ENCODE assay signal across 11 cellular contexts in genomic region chr3:191246628-191247027, GRCh38. TPM values are rescaled to one million over a fixed set of nuclear protein-coding genes. Genes with fewer than 3 reads are reported as not detected.
DNase-seq lines count a peak whose midpoint lies in the region; ATAC-seq and TF ChIP-seq lines count a peak whose summit lies in the region.
"Had no signal": no experiment of that assay in that cellular context is flagged by ENCODE, and none has a peak within 500 bp of the region (broad histone marks: within the 10 kb centered on the region; RNA-seq: fewer than 3 reads in every experiment).

No MANE protein-coding gene starts in this region.

- H3K4me1 Mint-ChIP-seq in MCF 10A (ENCODE audit: insufficient read depth, unreplicated experiment) = peaks cover 6% of the 10 kb centered on the region
- H3K4me1 Mint-ChIP-seq in CD8-positive, alpha-beta memory T cell = peaks cover 0 to 2% (median 0%) of the 10 kb centered on the region in 3 donors
- peaks cover 2% of the 10 kb centered on the region for H3K4me1 Mint-ChIP-seq in activated naive CD4-positive, alpha-beta T cell treated with anti-CD3 and anti-CD28 coated beads, Interleukin-2, amount 10 ng/mL, durations not matched to agents 7 days and 5 days
- H3K4me1 Mint-ChIP-seq: nephron had no signal

- BruUV-seq in MCF 10A (replicated peaks; lab: Mats Ljungman, UMichigan) = no TSS peak

- H3K4me3 ChIP-seq in breast epithelium (no peak overlapping the region), fibroblast of villous mesenchyme (ENCODE audit: low read depth, low read length) (no peak overlapping the region)
- no peak overlapping the region for H3K4me3 ChIP-seq in CD8-positive, alpha-beta memory T cell (ENCODE audit: low read length)

- no peaks in the 10 kb centered on the region for H3K4me1 ChIP-seq in breast epithelium
- H3K4me1 ChIP-seq in CD8-positive, alpha-beta memory T cell (ENCODE audit: insufficient read depth, low read length) = no peaks in the 10 kb centered on the region

- ATAC-seq in SK-N-SH treated with all-trans-retinoic acid at 6 μM for 48 hours (peak; percentile 91), GM21825 (IDR thresholded peaks at IDR 0.05; ENCODE audit: unreplicated experiment) (no peak)

- H3K27me3 ChIP-seq in breast epithelium = no peaks in the 10 kb centered on the region
- H3K27me3 ChIP-seq in CD8-positive, alpha-beta memory T cell (ENCODE audit: insufficient read depth, low read length, poor library complexity, severe bottlenecking) = no peaks in the 10 kb centered on the region

- no peaks in the 10 kb centered on the region for H3K27me3 Mint-ChIP-seq in MCF 10A (ENCODE audit: insufficient read depth, unreplicated experiment)
- no peaks in the 10 kb centered on the region for H3K27me3 Mint-ChIP-seq in CD8-positive, alpha-beta memory T cell
- H3K27me3 Mint-ChIP-seq in activated naive CD4-positive, alpha-beta T cell treated with anti-CD3 and anti-CD28 coated beads, Interleukin-2, amount 10 ng/mL, durations not matched to agents 7 days and 5 days = peaks cover 4% of the 10 kb centered on the region

- DNase-seq in MCF 10A (ENCODE audit: unreplicated experiment) = peak; percentile 34
- DNase-seq in breast epithelium (ENCODE audit: low spot score in 2 of 2) = no peak
- DNase-seq in fibroblast of villous mesenchyme (ENCODE audit: low read depth) = peak; percentile 85
- DNase-seq in CD8-positive, alpha-beta memory T cell = no peak
- DNase-seq in activated naive CD4-positive, alpha-beta T cell treated with anti-CD3 and anti-CD28 coated beads, Interleukin-2, amount 10 ng/mL, durations not matched to agents 7 days and 5 days = no peak
- DNase-seq in caudate nucleus (lab: John Stamatoyannopoulos, UW) = no peak
- DNase-seq: activated T-cell treated with anti-CD3 and anti-CD28 coated beads, Interleukin-2, amount 50 U/mL, for 48 hours; NCI-H1048 had no signal

- H3K27ac Mint-ChIP-seq in MCF 10A (ENCODE audit: low read depth, unreplicated experiment) = no peak overlapping the region
- H3K27ac Mint-ChIP-seq in CD8-positive, alpha-beta memory T cell = no peak overlapping the region
- H3K27ac Mint-ChIP-seq in activated naive CD4-positive, alpha-beta T cell treated with anti-CD3 and anti-CD28 coated beads, Interleukin-2, amount 10 ng/mL, durations not matched to agents 7 days and 5 days = no peak overlapping the region
- H3K27ac Mint-ChIP-seq: nephron had no signal

- H3K9me3 Mint-ChIP-seq in MCF 10A (ENCODE audit: unreplicated experiment) = no peaks in the 10 kb centered on the region
- no peaks in the 10 kb centered on the region for H3K9me3 Mint-ChIP-seq in CD8-positive, alpha-beta memory T cell
- no peaks in the 10 kb centered on the region for H3K9me3 Mint-ChIP-seq in activated naive CD4-positive, alpha-beta T cell treated with anti-CD3 and anti-CD28 coated beads, Interleukin-2, amount 10 ng/mL, durations not matched to agents 7 days and 5 days
- H3K9me3 Mint-ChIP-seq: nephron had no signal

- no peaks in the 10 kb centered on the region for H3K9me3 ChIP-seq in breast epithelium
- H3K9me3 ChIP-seq in CD8-positive, alpha-beta memory T cell (ENCODE audit: low read length) = no peaks in the 10 kb centered on the region

- intact Hi-C loops in MCF 10A (cut with micrococcal nuclease) (loop anchor here (10.0 kb wide), 1 partner anchor 1198 kb away; no protein-coding TSS in a partner anchor), breast epithelium (cut with DNase I; ENCODE audit: low total_unique reads) (loop anchor here (10.0 kb wide), 1 partner anchor 888 kb away; no protein-coding TSS in a partner anchor)

- H3K27ac ChIP-seq in breast epithelium = no peak overlapping the region
- H3K27ac ChIP-seq in CD8-positive, alpha-beta memory T cell (ENCODE audit: low read depth, low read length) = no peak overlapping the region
- no peak overlapping the region for H3K27ac ChIP-seq in caudate nucleus (ENCODE audit: low read depth, low read length)

- no peaks in the 10 kb centered on the region for H3K36me3 ChIP-seq in breast epithelium
- no peaks in the 10 kb centered on the region for H3K36me3 ChIP-seq in CD8-positive, alpha-beta memory T cell (ENCODE audit: insufficient read depth, low read length)

- H3K36me3 Mint-ChIP-seq in MCF 10A (ENCODE audit: insufficient read depth, unreplicated experiment) = no peaks in the 10 kb centered on the region
- no peaks in the 10 kb centered on the region for H3K36me3 Mint-ChIP-seq in CD8-positive, alpha-beta memory T cell
- H3K36me3 Mint-ChIP-seq in activated naive CD4-positive, alpha-beta T cell treated with anti-CD3 and anti-CD28 coated beads, Interleukin-2, amount 10 ng/mL, durations not matched to agents 7 days and 5 days = no peaks in the 10 kb centered on the region

- CTCF ChIA-PET in MCF 10A (lab: Yijun Ruan, JAX) = interaction anchor here (0.7 kb wide), 1 partner anchor 20 kb away, joined by 6 read pairs; no protein-coding TSS in a partner anchor
- CTCF ChIA-PET in CD8-positive, alpha-beta memory T cell (lab: Charles Lee) = no interaction called here
- CTCF ChIA-PET in activated naive CD4-positive, alpha-beta T cell treated with anti-CD3 and anti-CD28 coated beads, Interleukin-2, amount 10 ng/mL, durations not matched to agents 7 days and 5 days (lab: Charles Lee) = no interaction called here

- no peak for TF ChIP-seq POLR2A in breast epithelium (IDR thresholded peaks at IDR 0.05)

- TF ChIP-seq CTCF in MCF 10A (IDR thresholded peaks at IDR 0.05; ENCODE audit: unreplicated experiment) (no peak), breast epithelium (IDR thresholded peaks at IDR 0.05) (no peak), fibroblast of villous mesenchyme (IDR thresholded peaks at IDR 0.05; ENCODE audit: insufficient read depth, low read depth, low read length) (no peak)

- POLR2A ChIA-PET in MCF 10A (lab: Yijun Ruan, JAX) = no interaction called here
- POLR2A ChIA-PET in CD8-positive, alpha-beta memory T cell (lab: Charles Lee) = no interaction called here

- H3K4me3 Mint-ChIP-seq in MCF 10A (ENCODE audit: unreplicated experiment) = no peak overlapping the region
- H3K4me3 Mint-ChIP-seq in CD8-positive, alpha-beta memory T cell = no peak overlapping the region
- H3K4me3 Mint-ChIP-seq in activated naive CD4-positive, alpha-beta T cell treated with anti-CD3 and anti-CD28 coated beads, Interleukin-2, amount 10 ng/mL, durations not matched to agents 7 days and 5 days = no peak overlapping the region
- H3K4me3 Mint-ChIP-seq: nephron had no signal

TF ChIP-seq in SK-N-SH treated with all-trans-retinoic acid at 6 μM for 48 hours, 23 proteins besides CTCF, POLR2A, EP300 and RAD21:
- TF ChIP-seq ZC3H10 (CRISPR knock-in tag; IDR thresholded peaks at IDR 0.05) = 0 out of 2 replicates have a peak, but pooled peaks have one; percentile 36
- no peak for TF ChIP-seq RARB (CRISPR knock-in tag; IDR thresholded peaks at IDR 0.05)

RNA-seq across cellular contexts. Expression of gene OSTN, which starts 47.6 kb away (rescaled TPM):
- total RNA-seq in MCF 10A (2022) (not detected in 2 replicates), breast epithelium (1 to 10 TPM in 1 of 3 donors, not detected in 2; 2.5 TPM), fibroblast of villous mesenchyme (not detected in 2 replicates)
- not detected for total RNA-seq in CD8-positive, alpha-beta memory T cell
- not detected for polyA plus RNA-seq in CD8-positive, alpha-beta memory T cell

Comparison
In these comparisons a context has a peak if more than half of its experiments do, and no peak if none do; other contexts are left out.
1. DNase-seq: peak in MCF 10A (single experiment) and fibroblast of villous mesenchyme (single experiment); none in breast epithelium (0 of 2), CD8-positive, alpha-beta memory T cell (0 of 5), activated naive CD4-positive, alpha-beta T cell treated with anti-CD3 and anti-CD28 coated beads, Interleukin-2, amount 10 ng/mL, durations not matched to agents 7 days and 5 days (single experiment) and caudate nucleus (0 of 61).